18 cellular contexts compared by ENCODE assay signal in the genomic region with DNA sequence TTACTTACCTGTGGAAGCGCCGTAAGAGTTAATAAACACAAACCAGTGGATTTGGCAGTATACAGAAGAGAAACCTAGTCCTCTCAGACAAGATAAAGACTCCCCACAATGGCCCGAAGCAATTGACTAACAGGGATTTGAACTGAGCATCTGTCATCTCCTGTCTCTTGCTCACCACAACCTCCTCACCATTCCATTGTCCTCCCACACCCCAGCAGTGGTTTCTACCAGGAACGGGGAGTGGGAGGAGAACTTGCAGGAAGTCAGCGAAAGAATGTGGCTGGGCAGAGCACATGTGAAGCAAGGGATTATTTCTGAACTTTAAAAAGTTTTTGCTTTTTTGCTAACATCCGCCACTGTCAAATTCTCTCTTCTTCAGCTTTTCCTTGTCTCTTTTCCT. TPM values are rescaled to one million over a fixed set of nuclear protein-coding genes. Genes with fewer than 3 reads are reported as not detected.
A peak's percentile ranks its signal among the peaks of the same experiment; 100 is the strongest.
DNase-seq lines count a peak whose midpoint lies in the region; ATAC-seq, FAIRE-seq and TF ChIP-seq lines count a peak whose summit lies in the region.
"Had no signal": no experiment of that assay in that cellular context is flagged by ENCODE, and none has a peak within 500 bp of the region (broad histone marks: within the 10 kb centered on the region; RNA-seq: fewer than 3 reads in every experiment).

No MANE protein-coding gene starts in this region.

- DNase-seq in HepG2 (ENCODE audit: low spot score): peak; percentile 10
- DNase-seq in right lobe of liver: no peak
- peak; percentile 91 for DNase-seq in astrocyte (ENCODE audit: low read depth)
- DNase-seq in keratinocyte (ENCODE audit: low read depth, low spot score): peak; percentile 81
- no peak for DNase-seq in stimulated activated CD4-positive, alpha-beta T cell treated with anti-CD3 and anti-CD28 coated beads, Interleukin-4, amount 100 ng/mL, for 1 hour
- no peak for DNase-seq in activated CD8-positive, alpha-beta memory T cell treated with anti-CD3 and anti-CD28 coated beads, Interleukin-2, amount 10 ng/mL, durations not matched to agents 7 days and 5 days
- DNase-seq in activated gamma-delta T cell treated with Interleukin-2 at 50 U/mL for 16 hours: no peak
- DNase-seq: GOT3, immature natural killer cell, NCI-H446, Peyer's patch had no signal

- H3K4me1 ChIP-seq in HepG2 (ENCODE audit: insufficient read depth, low read length) (no peaks in the 10 kb centered on the region), right lobe of liver (no peaks in the 10 kb centered on the region), astrocyte (ENCODE audit: insufficient read depth, low read length) (no peaks in the 10 kb centered on the region), keratinocyte (ENCODE audit: control insufficient read depth, extremely low read depth, insufficient read depth, low read length) (peaks cover 22% of the 10 kb centered on the region)
- H3K4me1 ChIP-seq: Peyer's patch had no signal

- peak; percentile 33; the same call in 1 of the 3 replicates for ATAC-seq in HepG2
- ATAC-seq in right lobe of liver: no peak
- ATAC-seq in GM19351 (IDR thresholded peaks at IDR 0.05; ENCODE audit: unreplicated experiment): no peak
- ATAC-seq in activated CD8-positive, alpha-beta memory T cell treated with anti-CD3 and anti-CD28 coated beads, Interleukin-2, amount 10 ng/mL, durations not matched to agents 7 days and 5 days: no peak
- ATAC-seq: activated naive CD4-positive, alpha-beta T cell treated with anti-CD3 and anti-CD28 coated beads, Interleukin-2, amount 50 U/mL, for 72 hours; natural killer cell treated with Interleukin-12 subunit alpha and Interleukin-12 subunit beta and Interleukin-15 and Interleukin-18, amount 100 ng/mL, for 72 hours had no signal

- H3K9me3 ChIP-seq in HepG2 (ENCODE audit: low read length): no peaks in the 10 kb centered on the region
- H3K9me3 ChIP-seq in right lobe of liver: no peaks in the 10 kb centered on the region
- no peaks in the 10 kb centered on the region for H3K9me3 ChIP-seq in astrocyte (ENCODE audit: insufficient read depth, low read depth, low read length)
- no peaks in the 10 kb centered on the region for H3K9me3 ChIP-seq in keratinocyte (ENCODE audit: control insufficient read depth, low read depth, low read length)
- H3K9me3 ChIP-seq: Peyer's patch, suprapubic skin had no signal

- POLR2A ChIA-PET in HepG2 (lab: Yijun Ruan, JAX): no interaction called here

- H2AFZ ChIP-seq in HepG2 (ENCODE audit: low read length): no peak overlapping the region
- H2AFZ ChIP-seq in astrocyte (ENCODE audit: low read depth, low read length): peak overlapping the region; percentile 7
- H2AFZ ChIP-seq in keratinocyte (ENCODE audit: control insufficient read depth, low read length): peak overlapping the region; percentile 60

- no peaks in the 10 kb centered on the region for H3K27me3 Mint-ChIP-seq in astrocyte (ENCODE audit: low read depth, unreplicated experiment)
- peaks cover 39% of the 10 kb centered on the region for H3K27me3 Mint-ChIP-seq in activated CD8-positive, alpha-beta memory T cell treated with anti-CD3 and anti-CD28 coated beads, Interleukin-2, amount 10 ng/mL, durations not matched to agents 7 days and 5 days

- no peak for TF ChIP-seq CTCF in HepG2 (CRISPR knock-in tag; IDR thresholded peaks at IDR 0.05)
- no peak for TF ChIP-seq CTCF in right lobe of liver (IDR thresholded peaks at IDR 0.05)
- no peak for TF ChIP-seq CTCF in astrocyte (IDR thresholded peaks at IDR 0.05; ENCODE audit: insufficient read depth, low read depth, low read length)
- no peak for TF ChIP-seq CTCF in keratinocyte (optimal IDR thresholded peaks at IDR 0.05 in 1 of 3, IDR thresholded peaks at IDR 0.05 in 1 of 3, conservative IDR thresholded peaks at IDR 0.05 in 1 of 3; ENCODE audit: extremely low read depth in 1 of 3, insufficient read depth in 2 of 3, low read length in 3 of 3)

- H3K4me3 Mint-ChIP-seq in astrocyte (ENCODE audit: unreplicated experiment): no peak overlapping the region
- H3K4me3 Mint-ChIP-seq in activated CD8-positive, alpha-beta memory T cell treated with anti-CD3 and anti-CD28 coated beads, Interleukin-2, amount 10 ng/mL, durations not matched to agents 7 days and 5 days: no peak overlapping the region
- H3K4me3 Mint-ChIP-seq: immature natural killer cell; natural killer cell treated with Interleukin-12 subunit alpha and Interleukin-12 subunit beta and Interleukin-15 and Interleukin-18, amount 100 ng/mL, for 72 hours had no signal

- no peak for TF ChIP-seq RAD21 in HepG2 (CRISPR knock-in tag; IDR thresholded peaks at IDR 0.05)

- H3K27me3 ChIP-seq in HepG2 (ENCODE audit: control insufficient read depth in 1 of 2, insufficient read depth in 2 of 2, low read length in 2 of 2) (peaks cover 1 to 6% of the 10 kb centered on the region in 2 experiments; a peak in 1 of 5 replicates), right lobe of liver (no peaks in the 10 kb centered on the region), astrocyte (ENCODE audit: insufficient read depth, low read length) (no peaks in the 10 kb centered on the region), keratinocyte (ENCODE audit: control insufficient read depth, extremely low read depth, insufficient read depth, low read length) (no peaks in the 10 kb centered on the region)
- H3K27me3 ChIP-seq: Peyer's patch, suprapubic skin had no signal

- no peak overlapping the region for H3K4me2 ChIP-seq in HepG2 (ENCODE audit: low read depth, low read length)
- H3K4me2 ChIP-seq in astrocyte (ENCODE audit: low read length): peak overlapping the region; percentile 6
- peak overlapping the region; percentile 29 for H3K4me2 ChIP-seq in keratinocyte (ENCODE audit: control insufficient read depth, extremely low read depth, insufficient read depth, low read depth, low read length)

- CTCF ChIA-PET in HepG2 (lab: Yijun Ruan, JAX; ENCODE audit: low intra/inter-chr PET ratio, low total read pairs): no interaction called here
- CTCF ChIA-PET in activated CD8-positive, alpha-beta memory T cell treated with anti-CD3 and anti-CD28 coated beads, Interleukin-2, amount 10 ng/mL, durations not matched to agents 7 days and 5 days (lab: Charles Lee): no interaction called here

- intact Hi-C loops in HepG2 (cut with micrococcal nuclease; ENCODE audit: unreplicated experiment) (no loop called here), right lobe of liver (cut with DNase I) (no loop called here)

- no peaks in the 10 kb centered on the region for H4K20me1 ChIP-seq in HepG2 (ENCODE audit: insufficient read depth, low read length)
- no peaks in the 10 kb centered on the region for H4K20me1 ChIP-seq in astrocyte (ENCODE audit: insufficient read depth, low read length)
- no peaks in the 10 kb centered on the region for H4K20me1 ChIP-seq in keratinocyte (ENCODE audit: control insufficient read depth, extremely low read depth, insufficient read depth, low read length)

- 50% methylated on average over 6 of the region's 6 CpGs for WGBS in HepG2 (ENCODE audit: low lambda C conversion rate)
- WGBS in right lobe of liver (ENCODE audit: insufficient coverage, low coverage, low lambda C conversion rate, missing lambda C conversion rate): 85% methylated on average over 5 of the region's 6 CpGs

- no peaks in the 10 kb centered on the region for H3K36me3 Mint-ChIP-seq in astrocyte (ENCODE audit: low read depth, unreplicated experiment)
- no peaks in the 10 kb centered on the region for H3K36me3 Mint-ChIP-seq in activated CD8-positive, alpha-beta memory T cell treated with anti-CD3 and anti-CD28 coated beads, Interleukin-2, amount 10 ng/mL, durations not matched to agents 7 days and 5 days
- H3K36me3 Mint-ChIP-seq: activated naive CD4-positive, alpha-beta T cell treated with anti-CD3 and anti-CD28 coated beads, Interleukin-2, amount 50 U/mL, for 72 hours; immature natural killer cell had no signal

- TF ChIP-seq POLR2A in HepG2 (IDR thresholded peaks at IDR 0.05; ENCODE audit: insufficient read depth in 1 of 2, low read depth in 2 of 2, low read length in 2 of 2): no peak
- no peak for TF ChIP-seq POLR2A in right lobe of liver (IDR thresholded peaks at IDR 0.05)

- TF ChIP-seq EP300 in HepG2 (IDR thresholded peaks at IDR 0.05; ENCODE audit: low read depth in 2 of 2, low read length in 2 of 2) (no peak), HepG2 (CRISPR knock-in tag; IDR thresholded peaks at IDR 0.05; ENCODE audit: borderline replicate concordance) (no peak)

- no peak overlapping the region for H3K9ac ChIP-seq in HepG2 (ENCODE audit: insufficient read depth, low read depth, low read length)
- H3K9ac ChIP-seq in astrocyte (ENCODE audit: low read length): no peak overlapping the region
- peak overlapping the region; percentile 40 for H3K9ac ChIP-seq in keratinocyte (ENCODE audit: control insufficient read depth, extremely low read depth, insufficient read depth, low read length)

- dilution Hi-C loops in keratinocyte (cut with MboI; ENCODE audit: extremely low pct_ligation_motif_present, low sequenced_read_pairs): no loop called here

- H3K27ac ChIP-seq in HepG2 (ENCODE audit: extremely low read length, insufficient read depth, low read length) (no peak overlapping the region), right lobe of liver (no peak overlapping the region), astrocyte (ENCODE audit: low read depth, low read length) (no peak overlapping the region), keratinocyte (ENCODE audit: control insufficient read depth, insufficient read depth, low read length) (peak overlapping the region; percentile 67)
- H3K27ac ChIP-seq: 22Rv1, Peyer's patch, suprapubic skin had no signal

- FAIRE-seq in HepG2 (lab: Jason Lieb, UNC): no peak
- FAIRE-seq in astrocyte (lab: Jason Lieb, UNC): no peak
- FAIRE-seq in keratinocyte (lab: Jason Lieb, UNC): peak; percentile 92

- H3K79me2 ChIP-seq in HepG2 (ENCODE audit: insufficient read depth, low read length) (no peaks in the 10 kb centered on the region), astrocyte (ENCODE audit: insufficient read depth, low read length) (no peaks in the 10 kb centered on the region), keratinocyte (ENCODE audit: control insufficient read depth, insufficient read depth, low read length) (no peaks in the 10 kb centered on the region)

- no peaks in the 10 kb centered on the region for H3K9me1 ChIP-seq in keratinocyte (ENCODE audit: control insufficient read depth, extremely low read depth, insufficient read depth, low read length)

- H3K4me3 ChIP-seq in HepG2 (replicated peaks in 1 of 3; ENCODE audit: insufficient read depth in 1 of 3, low read depth in 2 of 3, low read length in 3 of 3) (no peak overlapping the region), right lobe of liver (no peak overlapping the region), astrocyte (ENCODE audit: insufficient read depth, low read depth, low read length) (no peak overlapping the region), keratinocyte (ENCODE audit: control insufficient read depth in 2 of 3, extremely low read depth in 1 of 3, insufficient read depth in 2 of 3, low read depth in 1 of 3, low read length in 3 of 3) (no peak overlapping the region)
- H3K4me3 ChIP-seq: Peyer's patch, skin epidermis, suprapubic skin had no signal

- no peaks in the 10 kb centered on the region for H3K9me3 Mint-ChIP-seq in astrocyte (ENCODE audit: unreplicated experiment)
- no peaks in the 10 kb centered on the region for H3K9me3 Mint-ChIP-seq in activated CD8-positive, alpha-beta memory T cell treated with anti-CD3 and anti-CD28 coated beads, Interleukin-2, amount 10 ng/mL, durations not matched to agents 7 days and 5 days (ENCODE audit: low read depth)
- H3K9me3 Mint-ChIP-seq: activated naive CD4-positive, alpha-beta T cell treated with anti-CD3 and anti-CD28 coated beads, Interleukin-2, amount 50 U/mL, for 72 hours; immature natural killer cell; natural killer cell treated with Interleukin-12 subunit alpha and Interleukin-12 subunit beta and Interleukin-15 and Interleukin-18, amount 100 ng/mL, for 72 hours had no signal

- H3K27ac Mint-ChIP-seq in astrocyte (ENCODE audit: unreplicated experiment): peak overlapping the region; percentile 91
- no peak overlapping the region for H3K27ac Mint-ChIP-seq in activated CD8-positive, alpha-beta memory T cell treated with anti-CD3 and anti-CD28 coated beads, Interleukin-2, amount 10 ng/mL, durations not matched to agents 7 days and 5 days
- H3K27ac Mint-ChIP-seq: immature natural killer cell; natural killer cell treated with Interleukin-12 subunit alpha and Interleukin-12 subunit beta and Interleukin-15 and Interleukin-18, amount 100 ng/mL, for 72 hours had no signal

- in situ Hi-C loops in HepG2 (cut with HindIII; ENCODE audit: extremely low pct_ligation_motif_present, low pct_unique_long_range_greater_than_20kb): no loop called here

- no peaks in the 10 kb centered on the region for H3K36me3 ChIP-seq in HepG2 (replicated peaks in 1 of 2; ENCODE audit: control insufficient read depth in 1 of 2, insufficient read depth in 2 of 2, low read length in 2 of 2)
- H3K36me3 ChIP-seq in right lobe of liver: peaks cover 0 to 26% (median 0%) of the 10 kb centered on the region in 4 donors
- no peaks in the 10 kb centered on the region for H3K36me3 ChIP-seq in astrocyte (ENCODE audit: insufficient read depth, low read length)
- no peaks in the 10 kb centered on the region for H3K36me3 ChIP-seq in keratinocyte (ENCODE audit: control insufficient read depth in 2 of 2, extremely low read depth in 1 of 2, insufficient read depth in 2 of 2, low read length in 2 of 2)
- H3K36me3 ChIP-seq: Peyer's patch, suprapubic skin had no signal

- peaks cover 25% of the 10 kb centered on the region for H3K4me1 Mint-ChIP-seq in astrocyte (ENCODE audit: low read depth, unreplicated experiment)
- peaks cover 10% of the 10 kb centered on the region for H3K4me1 Mint-ChIP-seq in activated CD8-positive, alpha-beta memory T cell treated with anti-CD3 and anti-CD28 coated beads, Interleukin-2, amount 10 ng/mL, durations not matched to agents 7 days and 5 days

- no TSS peak for BruUV-seq in HepG2 (replicated peaks; lab: Mats Ljungman, UMichigan)

RNA-seq across cellular contexts. Expression of a gene that starts 24.6 kb away (rescaled TPM):
- not detected in 2 replicates for total RNA-seq in HepG2 (2016; rRNA removed; fragmentation: Illumina TruSeq; extraction: Trizol)
- not detected in 2 replicates for total RNA-seq in HepG2 (2016; cell fraction: cytosol; rRNA removed; fragmentation: Illumina TruSeq; extraction: Trizol; ENCODE audit: low read depth)
- total RNA-seq in HepG2 (2016; cell fraction: insoluble cytoplasmic fraction; rRNA removed; fragmentation: Illumina TruSeq; extraction: Trizol): not detected in 2 replicates
- not detected in 2 replicates for total RNA-seq in HepG2 (2016; cell fraction: membrane; rRNA removed; fragmentation: Illumina TruSeq; extraction: Trizol)
- not detected in 2 replicates for total RNA-seq in HepG2 (2016; cell fraction: nucleus; rRNA removed; fragmentation: Illumina TruSeq; extraction: Trizol)
- not detected in 2 replicates for polyA plus RNA-seq in HepG2 (2011; rRNA removed)
- polyA plus RNA-seq in HepG2 (2011; cell fraction: cytosol; rRNA removed): not detected in 2 replicates
- polyA plus RNA-seq in HepG2 (2011; cell fraction: nucleus; rRNA removed): not detected in 2 replicates
- polyA plus RNA-seq in HepG2 (2012): not detected in 2 replicates
- polyA plus RNA-seq in HepG2 (2016; cell fraction: cytosol; fragmentation: Illumina TruSeq; extraction: Trizol; ENCODE audit: low read depth): not detected in 2 replicates
- not detected in 2 replicates for polyA plus RNA-seq in HepG2 (2016; cell fraction: insoluble cytoplasmic fraction; fragmentation: Illumina TruSeq; extraction: Trizol; ENCODE audit: low read depth)
- not detected in 2 replicates for polyA plus RNA-seq in HepG2 (2016; cell fraction: membrane; fragmentation: Illumina TruSeq; extraction: Trizol; ENCODE audit: low read depth)
- not detected in 2 replicates for polyA plus RNA-seq in HepG2 (2016; cell fraction: nucleus; fragmentation: Illumina TruSeq; extraction: Trizol; ENCODE audit: insufficient read depth, low read depth)
- polyA minus RNA-seq in HepG2 (2011; rRNA and poly(A)+ RNA removed; ENCODE audit: low replicate concordance): not detected in 2 replicates
- polyA minus RNA-seq in HepG2 (2011; cell fraction: cytosol; rRNA and poly(A)+ RNA removed): not detected in 2 replicates
- polyA minus RNA-seq in HepG2 (2011; cell fraction: nucleus; rRNA and poly(A)+ RNA removed): not detected in 2 replicates
- total RNA-seq in right lobe of liver: not detected
- not detected in 2 replicates for total RNA-seq in astrocyte
- not detected in 3 replicates for polyA plus RNA-seq in keratinocyte
- not detected for polyA plus RNA-seq in keratinocyte (2011; ENCODE audit: low read depth)
- not detected in 2 replicates for polyA plus RNA-seq in keratinocyte (2011; cell fraction: cytosol; rRNA removed)
- polyA plus RNA-seq in keratinocyte (2011; cell fraction: nucleus; rRNA removed): not detected in 2 replicates
- polyA plus RNA-seq in keratinocyte (2012; ENCODE audit: low replicate concordance): not detected in 2 replicates
- not detected in 3 replicates for polyA minus RNA-seq in keratinocyte
- polyA minus RNA-seq in keratinocyte (2011; cell fraction: cytosol; rRNA and poly(A)+ RNA removed): not detected
- polyA minus RNA-seq in keratinocyte (2011; cell fraction: nucleus; rRNA and poly(A)+ RNA removed): not detected in 2 replicates
- not detected for total RNA-seq in activated CD8-positive, alpha-beta memory T cell treated with anti-CD3 and anti-CD28 coated beads, Interleukin-2, amount 10 ng/mL, durations not matched to agents 7 days and 5 days
- total RNA-seq: activated naive CD4-positive, alpha-beta T cell treated with anti-CD3 and anti-CD28 coated beads, Interleukin-2, amount 50 U/mL, for 72 hours; natural killer cell treated with Interleukin-12 subunit alpha and Interleukin-12 subunit beta and Interleukin-15 and Interleukin-18, amount 100 ng/mL, for 72 hours; Peyer's patch; suprapubic skin; T-helper 2 cell treated with Interferon-gamma antibody and Interleukin-4, amounts not matched to agents 100 ng/mL and 5 ng/mL, for 36 hours had no signal
- polyA plus RNA-seq: immature natural killer cell had no signal

RNA-seq across cellular contexts. Expression of a gene that starts 30.3 kb away (rescaled TPM):
- 0.41 and 0.62 TPM in 2 replicates for total RNA-seq in HepG2 (2016; rRNA removed; fragmentation: Illumina TruSeq; extraction: Trizol)
- total RNA-seq in HepG2 (2016; cell fraction: cytosol; rRNA removed; fragmentation: Illumina TruSeq; extraction: Trizol; ENCODE audit: low read depth): not detected in 2 replicates
- total RNA-seq in HepG2 (2016; cell fraction: insoluble cytoplasmic fraction; rRNA removed; fragmentation: Illumina TruSeq; extraction: Trizol): 0.45 and 0.61 TPM in 2 replicates
- total RNA-seq in HepG2 (2016; cell fraction: membrane; rRNA removed; fragmentation: Illumina TruSeq; extraction: Trizol): 0.17 and 0.25 TPM in 2 replicates
- 0.65 and 0.75 TPM in 2 replicates for total RNA-seq in HepG2 (2016; cell fraction: nucleus; rRNA removed; fragmentation: Illumina TruSeq; extraction: Trizol)
- 4.0 and 11.7 TPM in 2 replicates for polyA plus RNA-seq in HepG2 (2011; rRNA removed)
- 1.6 and 9.6 TPM in 2 replicates for polyA plus RNA-seq in HepG2 (2011; cell fraction: cytosol; rRNA removed)
- polyA plus RNA-seq in HepG2 (2011; cell fraction: nucleus; rRNA removed): 0.82 and 2.6 TPM in 2 replicates
- polyA plus RNA-seq in HepG2 (2012): 17.1 and 20.8 TPM in 2 replicates
- 0.05 TPM in 1 of 2 replicates, not detected in the other for polyA plus RNA-seq in HepG2 (2016; cell fraction: cytosol; fragmentation: Illumina TruSeq; extraction: Trizol; ENCODE audit: low read depth)
- polyA plus RNA-seq in HepG2 (2016; cell fraction: insoluble cytoplasmic fraction; fragmentation: Illumina TruSeq; extraction: Trizol; ENCODE audit: low read depth): 0.44 and 0.53 TPM in 2 replicates
- 0.08 and 0.13 TPM in 2 replicates for polyA plus RNA-seq in HepG2 (2016; cell fraction: membrane; fragmentation: Illumina TruSeq; extraction: Trizol; ENCODE audit: low read depth)
- 1.2 and 1.5 TPM in 2 replicates for polyA plus RNA-seq in HepG2 (2016; cell fraction: nucleus; fragmentation: Illumina TruSeq; extraction: Trizol; ENCODE audit: insufficient read depth, low read depth)
- polyA minus RNA-seq in HepG2 (2011; rRNA and poly(A)+ RNA removed; ENCODE audit: low replicate concordance): 2.3 TPM in 1 of 2 replicates, not detected in the other
- 1.6 and 6.7 TPM in 2 replicates for polyA minus RNA-seq in HepG2 (2011; cell fraction: cytosol; rRNA and poly(A)+ RNA removed)
- 1.2 and 6.0 TPM in 2 replicates for polyA minus RNA-seq in HepG2 (2011; cell fraction: nucleus; rRNA and poly(A)+ RNA removed)
- total RNA-seq in right lobe of liver: 100 to 1,000 TPM in 2 of 6 experiments, 10 to 100 TPM in 4; 21.6 to 364 (median 96.0) TPM
- total RNA-seq in astrocyte: 0.07 TPM in 1 of 2 replicates, not detected in the other
- 1.5 to 3.8 TPM (median 3.3 TPM) in 3 replicates for polyA plus RNA-seq in keratinocyte
- 0.25 TPM for polyA plus RNA-seq in keratinocyte (2011; ENCODE audit: low read depth)
- 0.68 and 1.5 TPM in 2 replicates for polyA plus RNA-seq in keratinocyte (2011; cell fraction: cytosol; rRNA removed)
- 10.0 and 12.5 TPM in 2 replicates for polyA plus RNA-seq in keratinocyte (2011; cell fraction: nucleus; rRNA removed)
- 0.16 and 1.2 TPM in 2 replicates for polyA plus RNA-seq in keratinocyte (2012; ENCODE audit: low replicate concordance)
- polyA minus RNA-seq in keratinocyte: 0.83 to 0.99 TPM in 2 of 3 replicates, not detected in the other
- polyA minus RNA-seq in keratinocyte (2011; cell fraction: cytosol; rRNA and poly(A)+ RNA removed): not detected
- polyA minus RNA-seq in keratinocyte (2011; cell fraction: nucleus; rRNA and poly(A)+ RNA removed): 0.39 and 0.42 TPM in 2 replicates
- total RNA-seq in activated CD8-positive, alpha-beta memory T cell treated with anti-CD3 and anti-CD28 coated beads, Interleukin-2, amount 10 ng/mL, durations not matched to agents 7 days and 5 days: not detected
- total RNA-seq: activated naive CD4-positive, alpha-beta T cell treated with anti-CD3 and anti-CD28 coated beads, Interleukin-2, amount 50 U/mL, for 72 hours; T-helper 2 cell treated with Interferon-gamma antibody and Interleukin-4, amounts not matched to agents 100 ng/mL and 5 ng/mL, for 36 hours had no signal

RNA-seq across cellular contexts. Expression of a gene that starts 59.5 kb away (rescaled TPM):
- total RNA-seq in HepG2 (2016; rRNA removed; fragmentation: Illumina TruSeq; extraction: Trizol): not detected in 2 replicates
- total RNA-seq in HepG2 (2016; cell fraction: cytosol; rRNA removed; fragmentation: Illumina TruSeq; extraction: Trizol; ENCODE audit: low read depth): not detected in 2 replicates
- total RNA-seq in HepG2 (2016; cell fraction: insoluble cytoplasmic fraction; rRNA removed; fragmentation: Illumina TruSeq; extraction: Trizol): not detected in 2 replicates
- not detected in 2 replicates for total RNA-seq in HepG2 (2016; cell fraction: membrane; rRNA removed; fragmentation: Illumina TruSeq; extraction: Trizol)
- total RNA-seq in HepG2 (2016; cell fraction: nucleus; rRNA removed; fragmentation: Illumina TruSeq; extraction: Trizol): not detected in 2 replicates
- polyA plus RNA-seq in HepG2 (2011; rRNA removed): not detected in 2 replicates
- not detected in 2 replicates for polyA plus RNA-seq in HepG2 (2011; cell fraction: cytosol; rRNA removed)
- polyA plus RNA-seq in HepG2 (2011; cell fraction: nucleus; rRNA removed): not detected in 2 replicates
- polyA plus RNA-seq in HepG2 (2012): not detected in 2 replicates
- not detected in 2 replicates for polyA plus RNA-seq in HepG2 (2016; cell fraction: cytosol; fragmentation: Illumina TruSeq; extraction: Trizol; ENCODE audit: low read depth)
- polyA plus RNA-seq in HepG2 (2016; cell fraction: insoluble cytoplasmic fraction; fragmentation: Illumina TruSeq; extraction: Trizol; ENCODE audit: low read depth): not detected in 2 replicates
- not detected in 2 replicates for polyA plus RNA-seq in HepG2 (2016; cell fraction: membrane; fragmentation: Illumina TruSeq; extraction: Trizol; ENCODE audit: low read depth)
- polyA plus RNA-seq in HepG2 (2016; cell fraction: nucleus; fragmentation: Illumina TruSeq; extraction: Trizol; ENCODE audit: insufficient read depth, low read depth): not detected in 2 replicates
- not detected in 2 replicates for polyA minus RNA-seq in HepG2 (2011; rRNA and poly(A)+ RNA removed; ENCODE audit: low replicate concordance)
- not detected in 2 replicates for polyA minus RNA-seq in HepG2 (2011; cell fraction: cytosol; rRNA and poly(A)+ RNA removed)
- polyA minus RNA-seq in HepG2 (2011; cell fraction: nucleus; rRNA and poly(A)+ RNA removed): not detected in 2 replicates
- not detected for total RNA-seq in right lobe of liver
- not detected in 2 replicates for total RNA-seq in astrocyte
- not detected in 3 replicates for polyA plus RNA-seq in keratinocyte
- polyA plus RNA-seq in keratinocyte (2011; ENCODE audit: low read depth): not detected
- polyA plus RNA-seq in keratinocyte (2011; cell fraction: cytosol; rRNA removed): not detected in 2 replicates
- not detected in 2 replicates for polyA plus RNA-seq in keratinocyte (2011; cell fraction: nucleus; rRNA removed)
- not detected in 2 replicates for polyA plus RNA-seq in keratinocyte (2012; ENCODE audit: low replicate concordance)
- not detected in 3 replicates for polyA minus RNA-seq in keratinocyte
- polyA minus RNA-seq in keratinocyte (2011; cell fraction: cytosol; rRNA and poly(A)+ RNA removed): not detected
- not detected in 2 replicates for polyA minus RNA-seq in keratinocyte (2011; cell fraction: nucleus; rRNA and poly(A)+ RNA removed)
- total RNA-seq in activated CD8-positive, alpha-beta memory T cell treated with anti-CD3 and anti-CD28 coated beads, Interleukin-2, amount 10 ng/mL, durations not matched to agents 7 days and 5 days: not detected
- total RNA-seq: activated naive CD4-positive, alpha-beta T cell treated with anti-CD3 and anti-CD28 coated beads, Interleukin-2, amount 50 U/mL, for 72 hours; natural killer cell treated with Interleukin-12 subunit alpha and Interleukin-12 subunit beta and Interleukin-15 and Interleukin-18, amount 100 ng/mL, for 72 hours; Peyer's patch; suprapubic skin; T-helper 2 cell treated with Interferon-gamma antibody and Interleukin-4, amounts not matched to agents 100 ng/mL and 5 ng/mL, for 36 hours had no signal
- polyA plus RNA-seq: immature natural killer cell had no signal

Comparison
In these comparisons a context has a peak if more than half of its experiments do, and no peak if none do; other contexts are left out.
1. DNase-seq: peak in HepG2 (single experiment), astrocyte (single experiment) and keratinocyte (single experiment); none in right lobe of liver (0 of 3), stimulated activated CD4-positive, alpha-beta T cell treated with anti-CD3 and anti-CD28 coated beads, Interleukin-4, amount 100 ng/mL, for 1 hour (single experiment), activated CD8-positive, alpha-beta memory T cell treated with anti-CD3 and anti-CD28 coated beads, Interleukin-2, amount 10 ng/mL, durations not matched to agents 7 days and 5 days (single experiment) and activated gamma-delta T cell treated with Interleukin-2 at 50 U/mL for 16 hours (single experiment).
2. RNA of a gene that starts 30.3 kb away (total RNA-seq): 21.6 to 364 TPM in right lobe of liver; 0.17 to 0.75 TPM in HepG2, 0.07 TPM in astrocyte and not detected in activated CD8-positive, alpha-beta memory T cell treated with anti-CD3 and anti-CD28 coated beads, Interleukin-2, amount 10 ng/mL, durations not matched to agents 7 days and 5 days; every median in the first group is over 10 times any median in the second.